ENCODE assay signal across 19 cellular contexts in genomic region chr6:133590196-133590595, GRCh38.
"Had no signal": no experiment of that assay in that cellular context is flagged by ENCODE, and none has a peak within 500 bp of the region (broad histone marks: within the 10 kb centered on the region; RNA-seq: fewer than 3 reads in every experiment).

No MANE protein-coding gene starts in this region.

- H3K36me3 Mint-ChIP-seq: naive thymus-derived CD8-positive, alpha-beta T cell had no signal

- FAIRE-seq: TTC549 had no signal

- H3K4me1 ChIP-seq: adrenal gland, psoas muscle, testis had no signal

- H3K27ac ChIP-seq: adrenal gland, brain microvascular endothelial cell, psoas muscle, testis had no signal

- H3K36me3 ChIP-seq: adrenal gland, brain microvascular endothelial cell had no signal

- ATAC-seq: left colon; mucosa of descending colon; naive thymus-derived CD8-positive, alpha-beta T cell; psoas muscle had no signal

- H3K4me1 Mint-ChIP-seq: activated B cell treated with CpG ODN at 0.5 μM for 24 hours; activated CD4-positive, alpha-beta T cell treated with anti-CD3 and anti-CD28 coated beads, Interleukin-2, amount 10 ng/mL, durations not matched to agents 7 days and 5 days; naive thymus-derived CD8-positive, alpha-beta T cell had no signal

- H3K9me3 Mint-ChIP-seq: activated B cell treated with CpG ODN at 0.5 μM for 24 hours; activated CD4-positive, alpha-beta T cell treated with anti-CD3 and anti-CD28 coated beads, Interleukin-2, amount 10 ng/mL, durations not matched to agents 7 days and 5 days; dendritic cell treated with granulocyte-macrophage colony-stimulating factor and Interleukin-4, amounts not matched to agents 40 ng/mL and 50 ng/mL, for 4 days; naive thymus-derived CD8-positive, alpha-beta T cell; T-helper 1 cell treated with Interleukin-12 subunit alpha and Interleukin-12 subunit beta and Interleukin-4 antibody, amounts not matched to agents 30 μg/mL and 1 μg/mL, for 36 hours had no signal

- H3K4me3 Mint-ChIP-seq: activated B cell treated with CpG ODN at 0.5 μM for 24 hours; activated CD4-positive, alpha-beta T cell treated with anti-CD3 and anti-CD28 coated beads, Interleukin-2, amount 10 ng/mL, durations not matched to agents 7 days and 5 days; dendritic cell treated with granulocyte-macrophage colony-stimulating factor and Interleukin-4, amounts not matched to agents 40 ng/mL and 50 ng/mL, for 4 days; naive thymus-derived CD8-positive, alpha-beta T cell; stimulated activated naive CD8-positive, alpha-beta T cell treated with anti-CD3 and anti-CD28 coated beads, Interleukin-15, Interleukin-2, amounts not matched to agents 100 ng/mL and 50 ng/mL, for 24 hours; T-helper 1 cell treated with Interleukin-12 subunit alpha and Interleukin-12 subunit beta and Interleukin-4 antibody, amounts not matched to agents 30 μg/mL and 1 μg/mL, for 36 hours had no signal

- H3K27me3 Mint-ChIP-seq: activated B cell treated with CpG ODN at 0.5 μM for 24 hours; activated CD4-positive, alpha-beta T cell treated with anti-CD3 and anti-CD28 coated beads, Interleukin-2, amount 10 ng/mL, durations not matched to agents 7 days and 5 days; dendritic cell treated with granulocyte-macrophage colony-stimulating factor and Interleukin-4, amounts not matched to agents 40 ng/mL and 50 ng/mL, for 4 days; stimulated activated naive CD8-positive, alpha-beta T cell treated with anti-CD3 and anti-CD28 coated beads, Interleukin-15, Interleukin-2, amounts not matched to agents 100 ng/mL and 50 ng/mL, for 24 hours had no signal

- H3K27ac Mint-ChIP-seq: activated B cell treated with CpG ODN at 0.5 μM for 24 hours; activated CD4-positive, alpha-beta T cell treated with anti-CD3 and anti-CD28 coated beads, Interleukin-2, amount 10 ng/mL, durations not matched to agents 7 days and 5 days; dendritic cell treated with granulocyte-macrophage colony-stimulating factor and Interleukin-4, amounts not matched to agents 40 ng/mL and 50 ng/mL, for 4 days; naive thymus-derived CD8-positive, alpha-beta T cell; stimulated activated naive CD8-positive, alpha-beta T cell treated with anti-CD3 and anti-CD28 coated beads, Interleukin-15, Interleukin-2, amounts not matched to agents 100 ng/mL and 50 ng/mL, for 24 hours; T-helper 1 cell treated with Interleukin-12 subunit alpha and Interleukin-12 subunit beta and Interleukin-4 antibody, amounts not matched to agents 30 μg/mL and 1 μg/mL, for 36 hours had no signal

- H3K4me3 ChIP-seq: adrenal gland, mucosa of descending colon, psoas muscle, testis had no signal

- H3K9me3 ChIP-seq: adrenal gland, mucosa of descending colon, psoas muscle, testis had no signal

- DNase-seq: activated B cell treated with CpG ODN at 0.5 μM for 24 hours; activated CD4-positive, alpha-beta T cell treated with anti-CD3 and anti-CD28 coated beads, Interleukin-2, amount 10 ng/mL, durations not matched to agents 7 days and 5 days; activated naive CD4-positive, alpha-beta T cell treated with anti-CD3 and anti-CD28 coated beads, Interleukin-2, amount 50 U/mL, for 16 hours; activated T-cell treated with anti-CD3 and anti-CD28 coated beads for 4 hours; adrenal gland; brain microvascular endothelial cell; cerebellar nuclear complex; hypothalamus; left colon; mucosa of descending colon; naive thymus-derived CD8-positive, alpha-beta T cell; occipital lobe; psoas muscle; stimulated activated CD4-positive, alpha-beta T cell treated with anti-CD3 and anti-CD28 coated beads, Interleukin-4, amount 100 ng/mL, for 24 hours; testis had no signal

- H3K27me3 ChIP-seq: adrenal gland, brain microvascular endothelial cell, testis had no signal
